ENCODE assay signal across 1 cellular context in genomic region chr14:47040490-47040889, GRCh38.
A peak's percentile ranks its signal among the peaks of the same experiment; 100 is the strongest.
TF ChIP-seq lines count a peak whose summit lies in the region.

No MANE protein-coding gene starts in this region.

TF ChIP-seq in K562, 482 proteins besides CTCF, POLR2A, EP300 and RAD21 (continued from another document):
- TF ChIP-seq, protein P1, sequence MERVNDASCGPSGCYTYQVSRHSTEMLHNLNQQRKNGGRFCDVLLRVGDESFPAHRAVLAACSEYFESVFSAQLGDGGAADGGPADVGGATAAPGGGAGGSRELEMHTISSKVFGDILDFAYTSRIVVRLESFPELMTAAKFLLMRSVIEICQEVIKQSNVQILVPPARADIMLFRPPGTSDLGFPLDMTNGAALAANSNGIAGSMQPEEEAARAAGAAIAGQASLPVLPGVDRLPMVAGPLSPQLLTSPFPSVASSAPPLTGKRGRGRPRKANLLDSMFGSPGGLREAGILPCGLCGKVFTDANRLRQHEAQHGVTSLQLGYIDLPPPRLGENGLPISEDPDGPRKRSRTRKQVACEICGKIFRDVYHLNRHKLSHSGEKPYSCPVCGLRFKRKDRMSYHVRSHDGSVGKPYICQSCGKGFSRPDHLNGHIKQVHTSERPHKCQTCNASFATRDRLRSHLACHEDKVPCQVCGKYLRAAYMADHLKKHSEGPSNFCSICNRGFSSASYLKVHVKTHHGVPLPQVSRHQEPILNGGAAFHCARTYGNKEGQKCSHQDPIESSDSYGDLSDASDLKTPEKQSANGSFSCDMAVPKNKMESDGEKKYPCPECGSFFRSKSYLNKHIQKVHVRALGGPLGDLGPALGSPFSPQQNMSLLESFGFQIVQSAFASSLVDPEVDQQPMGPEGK (CRISPR knock-in tag; IDR thresholded peaks at IDR 0.05; ENCODE audit: borderline replicate concordance): no peak
- peak; percentile 16; the same call in 1 of the 2 replicates for TF ChIP-seq TCF3 (CRISPR knock-in tag; IDR thresholded peaks at IDR 0.05)
- TF ChIP-seq ZBTB1 (CRISPR knock-in tag; IDR thresholded peaks at IDR 0.05; ENCODE audit: borderline replicate concordance, low read depth): no peak
- TF ChIP-seq, protein P2, sequence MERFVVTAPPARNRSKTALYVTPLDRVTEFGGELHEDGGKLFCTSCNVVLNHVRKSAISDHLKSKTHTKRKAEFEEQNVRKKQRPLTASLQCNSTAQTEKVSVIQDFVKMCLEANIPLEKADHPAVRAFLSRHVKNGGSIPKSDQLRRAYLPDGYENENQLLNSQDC (CRISPR knock-in tag; IDR thresholded peaks at IDR 0.05): no peak
TF ChIP-seq in K562: peak in this region for 1.
